Comparison of ENCODE assay signal across 25 cellular contexts in genomic region chr3:148657470-148657869, GRCh38. TPM values are rescaled to one million over a fixed set of nuclear protein-coding genes. Genes with fewer than 3 reads are reported as not detected.
"Had no signal": no experiment of that assay in that cellular context is flagged by ENCODE, and none has a peak within 500 bp of the region (broad histone marks: within the 10 kb centered on the region; RNA-seq: fewer than 3 reads in every experiment).

No MANE protein-coding gene starts in this region.

- H3K4me1 ChIP-seq: SJSA1 had no signal

- H3K27ac ChIP-seq: SJSA1, SK-N-MC had no signal

- H3K9me3 ChIP-seq: SJSA1 had no signal

- FAIRE-seq: RCC 7860 had no signal

- H3K36me3 ChIP-seq: SJSA1 had no signal

- H3K27me3 ChIP-seq: SJSA1 had no signal

- H3K4me3 ChIP-seq: SJSA1, SK-N-MC had no signal

- DNase-seq: KBM-7, NCI-H1092, NCI-H1105 treated with DMSO at 0.1 percent for 48 hours, NCI-H1417 treated with DMSO at 0.1 percent for 48 hours, NCI-H146, NCI-H1694 treated with DMSO at 0.1 percent for 48 hours, NCI-H1930, NCI-H2081, NCI-H2107, NCI-H2171 treated with DMSO at 0.1 percent for 48 hours, NCI-H345, NCI-H446 treated with DMSO at 0.1 percent for 48 hours, NCI-H510A treated with DMSO at 0.1 percent for 48 hours, NCI-H526, NCI-H748 treated with DMSO at 0.1 percent for 48 hours, Right ventricle myocardium superior, RPMI8226, SIG-M5 had no signal

RNA-seq across cellular contexts. Expression of gene AGTR1, which starts 40.2 kb away (rescaled TPM):
- total RNA-seq: HT-29; MCF 10A; SJSA1; T-helper 1 cell treated with Interleukin-12 subunit alpha and Interleukin-12 subunit beta and Interleukin-4 antibody, amounts not matched to agents 30 ng/mL and 1 ng/mL, for 36 hours had no signal
- polyA plus RNA-seq: IgD-negative memory B cell had no signal
